ENCODE assay signal across 16 cellular contexts in genomic region chr1:234525156-234525774, GRCh38. TPM values are rescaled to one million over a fixed set of nuclear protein-coding genes. Genes with fewer than 3 reads are reported as not detected.
DNase-seq lines count a peak whose midpoint lies in the region; ATAC-seq, FAIRE-seq and TF ChIP-seq lines count a peak whose summit lies in the region.
"Had no signal": no experiment of that assay in that cellular context is flagged by ENCODE, and none has a peak within 500 bp of the region (broad histone marks: within the 10 kb centered on the region; RNA-seq: fewer than 3 reads in every experiment).

No MANE protein-coding gene starts in this region.

- CTCF ChIA-PET in A549 (lab: Yijun Ruan, JAX) = interaction anchor here (2.0 kb wide), 1 partner anchor 26 kb away, joined by 7 read pairs; no protein-coding TSS in a partner anchor

- ATAC-seq in A549 (no peak), GM21423 (IDR thresholded peaks at IDR 0.05; ENCODE audit: unreplicated experiment) (no peak), pancreas (no peak)
- ATAC-seq: body of pancreas; naive thymus-derived CD8-positive, alpha-beta T cell; PC-3 had no signal

- TF ChIP-seq CTCF in A549 (IDR thresholded peaks at IDR 0.05) (no peak), DOHH2 (IDR thresholded peaks at IDR 0.05; ENCODE audit: low read depth, low read length, poor library complexity, severe bottlenecking) (no peak), pancreas (IDR thresholded peaks at IDR 0.05) (no peak)

- H3K4me2 ChIP-seq in A549 (no peak overlapping the region), DOHH2 (ENCODE audit: low read length) (peak overlapping the region; percentile 49)

- H3K4me3 ChIP-seq in A549 (no peak overlapping the region), DOHH2 (ENCODE audit: low read length) (peak overlapping the region; percentile 20), muscle layer of colon (ENCODE audit: low read depth in 1 of 2, low read length in 2 of 2) (no peak overlapping the region), pancreas (no peak overlapping the region)
- H3K4me3 ChIP-seq: body of pancreas had no signal

- DNase-seq in A549 (ENCODE audit: low read depth in 1 of 2, low spot score in 1 of 2) (no peak), SKM-1 treated with dmso at 0.1 percent for 144 hours (lab: John Stamatoyannopoulos, UW; ENCODE audit: unreplicated experiment) (peak; percentile 57), KG1 (lab: John Stamatoyannopoulos, UW) (no peak), pancreas (no peak), OCI-M1 (lab: John Stamatoyannopoulos, UW) (no peak)
- DNase-seq: activated B cell treated with CpG ODN at 0.5 μM for 24 hours; activated gamma-delta T cell; BE2C; body of pancreas; hippocampal formation; naive thymus-derived CD8-positive, alpha-beta T cell; PC-3 had no signal

- no peak for FAIRE-seq in A549 (lab: Jason Lieb, UNC)
- no peak for FAIRE-seq in pancreas (lab: Jason Lieb, UNC)
- FAIRE-seq: H54 had no signal

- intact Hi-C loops in pancreas (cut with DNase I) = no loop called here

- POLR2A ChIA-PET in A549 (lab: Yijun Ruan, JAX) = no interaction called here

- H3K27ac ChIP-seq in A549 (peak overlapping the region; percentile 81 to 84), DOHH2 (ENCODE audit: low read depth, low read length) (peak overlapping the region; percentile 28; the same call in 1 of the 2 replicates), muscle layer of colon (ENCODE audit: low read depth, low read length) (peak overlapping the region; percentile 50), pancreas (no peak overlapping the region)

- H4K20me1 ChIP-seq in DOHH2 (ENCODE audit: control insufficient read depth, insufficient read depth, low read depth, low read length) = no peaks in the 10 kb centered on the region

- no peak for TF ChIP-seq POLR2A in A549 (IDR thresholded peaks at IDR 0.05; ENCODE audit: low read length)

- H3K4me1 ChIP-seq in A549 (peaks cover 37% of the 10 kb centered on the region), DOHH2 (ENCODE audit: control insufficient read depth, low read length) (peaks cover 57% of the 10 kb centered on the region), muscle layer of colon (ENCODE audit: insufficient read depth, low read length) (peaks cover 50% of the 10 kb centered on the region), pancreas (peaks cover 17 to 55% (median 20%) of the 10 kb centered on the region in 3 donors)

- H3K27me3 ChIP-seq in DOHH2 (ENCODE audit: control insufficient read depth, low read length) (no peaks in the 10 kb centered on the region; the same call in 1 of the 2 replicates), muscle layer of colon (ENCODE audit: control insufficient read depth in 1 of 2, insufficient read depth in 2 of 2, low read length in 2 of 2) (no peaks in the 10 kb centered on the region), pancreas (no peaks in the 10 kb centered on the region)
- H3K27me3 ChIP-seq: BE2C, body of pancreas had no signal

- no peak for TF ChIP-seq RAD21 in A549 (conservative IDR thresholded peaks at IDR 0.05 in 1 of 2, IDR thresholded peaks at IDR 0.05 in 1 of 2)

- no peak overlapping the region for H3K9ac ChIP-seq in muscle layer of colon (ENCODE audit: low read length)

- H3K9me3 ChIP-seq in A549 (0 out of 3 replicates have a peak, but pooled peaks cover 2% of the 10 kb centered on the region), DOHH2 (ENCODE audit: control insufficient read depth, insufficient read depth, low read length) (no peaks in the 10 kb centered on the region), muscle layer of colon (ENCODE audit: low read length) (no peaks in the 10 kb centered on the region), pancreas (no peaks in the 10 kb centered on the region)
- H3K9me3 ChIP-seq: BE2C, body of pancreas had no signal

- TF ChIP-seq EP300 in A549 (IDR thresholded peaks at IDR 0.05) = no peak

- 91% methylated on average over 5 of the region's 5 CpGs for WGBS in A549 (ENCODE audit: missing lambda C conversion rate)
- WGBS in pancreas, 2 donors = 87 to 89% methylated on average over 5 of the region's 5 CpGs

- H3F3A ChIP-seq in DOHH2 (ENCODE audit: control insufficient read depth, insufficient read depth) = peaks cover 8% of the 10 kb centered on the region; the same call in 1 of the 2 replicates

- no peaks in the 10 kb centered on the region for H3K36me3 ChIP-seq in DOHH2 (ENCODE audit: control insufficient read depth, low read length)
- H3K36me3 ChIP-seq in muscle layer of colon (ENCODE audit: insufficient read depth, low read length) = no peaks in the 10 kb centered on the region
- no peaks in the 10 kb centered on the region for H3K36me3 ChIP-seq in pancreas
- H3K36me3 ChIP-seq: BE2C had no signal

- no peaks in the 10 kb centered on the region for H3K79me2 ChIP-seq in DOHH2 (ENCODE audit: control insufficient read depth, low read length)

- H3K9me2 ChIP-seq in DOHH2 (replicated peaks; ENCODE audit: control insufficient read depth, low read length) = no peaks in the 10 kb centered on the region

TF ChIP-seq in A549, 52 proteins besides CTCF, POLR2A, EP300 and RAD21:
- no peak for TF ChIP-seq HES2 (IDR thresholded peaks at IDR 0.05)

RNA-seq across cellular contexts. Expression of gene TARBP1, which starts 46.3 kb away (rescaled TPM):
- 41.1 and 44.7 TPM in 2 replicates for polyA plus RNA-seq in A549 (2011; rRNA removed)
- 20.3 and 22.1 TPM in 2 replicates for polyA plus RNA-seq in A549 (2012; cell fraction: cytosol; rRNA removed)
- polyA plus RNA-seq in A549 (2012; cell fraction: nucleus; rRNA removed) = 28.3 and 55.1 TPM in 2 replicates
- polyA plus RNA-seq in A549 (2017; fragmentation: RNase III; extraction: RNeasy Plus Mini Kit Qiagen cat#74134 plus additional on column Dnase treatment) = 22.4 to 25.7 TPM (median 23.1 TPM) in 3 replicates
- polyA minus RNA-seq in A549 (2011; rRNA and poly(A)+ RNA removed) = 18.5 and 18.9 TPM in 2 replicates
- 10 to 100 TPM; 11.0 to 14.8 (median 13.8) TPM for total RNA-seq in pancreas
- 10 to 100 TPM; 29.3 to 52.2 TPM for polyA plus RNA-seq in pancreas

Comparison
In these comparisons a context has a peak if more than half of its experiments do, and no peak if none do; other contexts are left out.
1. H3K27ac ChIP-seq: peak in A549 (2 of 2), DOHH2 (single experiment) and muscle layer of colon (single experiment); none in pancreas (0 of 4).